1 cellular context compared by ENCODE assay signal in the genomic region with DNA sequence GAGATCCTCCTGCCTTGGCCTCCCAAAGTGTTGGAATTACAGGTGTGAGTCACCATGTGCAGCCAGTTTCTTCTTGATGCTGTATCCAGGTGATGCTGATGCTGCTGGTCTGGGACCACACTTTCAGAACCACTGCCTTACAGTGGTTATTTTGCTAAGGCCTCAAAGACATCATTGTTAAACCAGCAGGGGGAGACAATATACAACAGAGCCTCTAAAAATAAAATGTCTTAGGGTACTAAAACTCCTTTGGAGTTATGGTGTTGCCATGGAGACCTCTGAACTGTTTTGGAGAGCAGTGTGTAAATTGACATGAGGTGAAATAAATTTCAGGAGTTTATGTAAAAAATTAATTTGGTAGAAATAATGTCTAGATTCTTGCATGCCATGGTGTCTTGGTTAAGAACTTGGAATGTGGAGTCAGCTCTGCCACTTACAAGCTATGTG.
TF ChIP-seq lines count a peak whose summit lies in the region.

No MANE protein-coding gene starts in this region.

TF ChIP-seq in HepG2, 621 proteins besides CTCF, POLR2A, EP300 and RAD21 (continues in another document):
- TF ChIP-seq MLXIP (CRISPR knock-in tag; IDR thresholded peaks at IDR 0.05; ENCODE audit: borderline replicate concordance) (no peak), ZNF333 (CRISPR knock-in tag; IDR thresholded peaks at IDR 0.05; ENCODE audit: borderline replicate concordance) (no peak), ZNF784 (CRISPR knock-in tag; IDR thresholded peaks at IDR 0.05; ENCODE audit: borderline replicate concordance) (no peak), ZNF121 (CRISPR knock-in tag; IDR thresholded peaks at IDR 0.05) (no peak), RFX1 (IDR thresholded peaks at IDR 0.05) (peak; percentile 52), ZNF234 (CRISPR knock-in tag; conservative IDR thresholded peaks at IDR 0.05) (no peak), AHR (CRISPR knock-in tag; IDR thresholded peaks at IDR 0.05) (no peak), ZFP82 (CRISPR knock-in tag; IDR thresholded peaks at IDR 0.05; ENCODE audit: borderline replicate concordance) (no peak), ZSCAN9 (CRISPR knock-in tag; IDR thresholded peaks at IDR 0.05; ENCODE audit: borderline replicate concordance) (no peak), HMG20B (CRISPR knock-in tag; conservative IDR thresholded peaks at IDR 0.05) (no peak), FIP1L1 (IDR thresholded peaks at IDR 0.05; ENCODE audit: borderline replicate concordance, insufficient read depth, low read depth, low read length) (no peak), ZMYM4 (CRISPR knock-in tag; IDR thresholded peaks at IDR 0.05) (no peak), RFX3 (CRISPR knock-in tag; IDR thresholded peaks at IDR 0.05) (peak; percentile 77), ZNF788 (CRISPR knock-in tag; IDR thresholded peaks at IDR 0.05; ENCODE audit: borderline replicate concordance) (no peak), HNRNPL (IDR thresholded peaks at IDR 0.05; ENCODE audit: low read depth, low read length) (no peak), ELF4 (CRISPR knock-in tag; IDR thresholded peaks at IDR 0.05; ENCODE audit: borderline replicate concordance) (no peak), PLRG1 (conservative IDR thresholded peaks at IDR 0.05) (no peak), EEA1 (CRISPR knock-in tag; IDR thresholded peaks at IDR 0.05; ENCODE audit: borderline replicate concordance) (no peak), ZBTB43 (CRISPR knock-in tag; conservative IDR thresholded peaks at IDR 0.05) (no peak), DNMT3B (CRISPR knock-in tag; conservative IDR thresholded peaks at IDR 0.05) (no peak), ZKSCAN5 (CRISPR knock-in tag; IDR thresholded peaks at IDR 0.05) (no peak), KAT8 (CRISPR knock-in tag; IDR thresholded peaks at IDR 0.05) (0 out of 2 replicates have a peak, but pooled peaks have one; percentile 26), SKIL (CRISPR knock-in tag; IDR thresholded peaks at IDR 0.05; ENCODE audit: borderline replicate concordance) (no peak), IRX3 (CRISPR knock-in tag; IDR thresholded peaks at IDR 0.05; ENCODE audit: borderline replicate concordance, low read depth) (no peak), HOXA3 (CRISPR knock-in tag; IDR thresholded peaks at IDR 0.05) (no peak), NFATC3 (CRISPR knock-in tag; IDR thresholded peaks at IDR 0.05) (no peak), ZNF629 (CRISPR knock-in tag; conservative IDR thresholded peaks at IDR 0.05) (no peak), POLR2AphosphoS2 (IDR thresholded peaks at IDR 0.05; ENCODE audit: low read depth, low read length) (no peak), ZNF280D (CRISPR knock-in tag; IDR thresholded peaks at IDR 0.05) (no peak), BHLHE40 (IDR thresholded peaks at IDR 0.05; ENCODE audit: low read length) (no peak), ZFP62 (CRISPR knock-in tag; IDR thresholded peaks at IDR 0.05) (no peak)
- TF ChIP-seq, protein P1, sequence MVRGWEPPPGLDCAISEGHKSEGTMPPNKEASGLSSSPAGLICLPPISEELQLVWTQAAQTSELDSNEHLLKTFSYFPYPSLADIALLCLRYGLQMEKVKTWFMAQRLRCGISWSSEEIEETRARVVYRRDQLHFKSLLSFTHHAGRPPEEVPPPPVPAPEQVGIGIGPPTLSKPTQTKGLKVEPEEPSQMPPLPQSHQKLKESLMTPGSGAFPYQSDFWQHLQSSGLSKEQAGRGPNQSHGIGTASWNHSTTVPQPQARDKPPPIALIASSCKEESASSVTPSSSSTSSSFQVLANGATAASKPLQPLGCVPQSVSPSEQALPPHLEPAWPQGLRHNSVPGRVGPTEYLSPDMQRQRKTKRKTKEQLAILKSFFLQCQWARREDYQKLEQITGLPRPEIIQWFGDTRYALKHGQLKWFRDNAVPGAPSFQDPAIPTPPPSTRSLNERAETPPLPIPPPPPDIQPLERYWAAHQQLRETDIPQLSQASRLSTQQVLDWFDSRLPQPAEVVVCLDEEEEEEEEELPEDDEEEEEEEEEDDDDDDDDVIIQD (CRISPR knock-in tag; IDR thresholded peaks at IDR 0.05; ENCODE audit: low read depth), result 0 out of 2 replicates have a peak, but pooled peaks have one; percentile 15
- TF ChIP-seq, protein P2, sequence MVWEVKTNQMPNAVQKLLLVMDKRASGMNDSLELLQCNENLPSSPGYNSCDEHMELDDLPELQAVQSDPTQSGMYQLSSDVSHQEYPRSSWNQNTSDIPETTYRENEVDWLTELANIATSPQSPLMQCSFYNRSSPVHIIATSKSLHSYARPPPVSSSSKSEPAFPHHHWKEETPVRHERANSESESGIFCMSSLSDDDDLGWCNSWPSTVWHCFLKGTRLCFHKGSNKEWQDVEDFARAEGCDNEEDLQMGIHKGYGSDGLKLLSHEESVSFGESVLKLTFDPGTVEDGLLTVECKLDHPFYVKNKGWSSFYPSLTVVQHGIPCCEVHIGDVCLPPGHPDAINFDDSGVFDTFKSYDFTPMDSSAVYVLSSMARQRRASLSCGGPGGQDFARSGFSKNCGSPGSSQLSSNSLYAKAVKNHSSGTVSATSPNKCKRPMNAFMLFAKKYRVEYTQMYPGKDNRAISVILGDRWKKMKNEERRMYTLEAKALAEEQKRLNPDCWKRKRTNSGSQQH (CRISPR knock-in tag; IDR thresholded peaks at IDR 0.05; ENCODE audit: low read depth), result no peak
- TF ChIP-seq, protein P3, sequence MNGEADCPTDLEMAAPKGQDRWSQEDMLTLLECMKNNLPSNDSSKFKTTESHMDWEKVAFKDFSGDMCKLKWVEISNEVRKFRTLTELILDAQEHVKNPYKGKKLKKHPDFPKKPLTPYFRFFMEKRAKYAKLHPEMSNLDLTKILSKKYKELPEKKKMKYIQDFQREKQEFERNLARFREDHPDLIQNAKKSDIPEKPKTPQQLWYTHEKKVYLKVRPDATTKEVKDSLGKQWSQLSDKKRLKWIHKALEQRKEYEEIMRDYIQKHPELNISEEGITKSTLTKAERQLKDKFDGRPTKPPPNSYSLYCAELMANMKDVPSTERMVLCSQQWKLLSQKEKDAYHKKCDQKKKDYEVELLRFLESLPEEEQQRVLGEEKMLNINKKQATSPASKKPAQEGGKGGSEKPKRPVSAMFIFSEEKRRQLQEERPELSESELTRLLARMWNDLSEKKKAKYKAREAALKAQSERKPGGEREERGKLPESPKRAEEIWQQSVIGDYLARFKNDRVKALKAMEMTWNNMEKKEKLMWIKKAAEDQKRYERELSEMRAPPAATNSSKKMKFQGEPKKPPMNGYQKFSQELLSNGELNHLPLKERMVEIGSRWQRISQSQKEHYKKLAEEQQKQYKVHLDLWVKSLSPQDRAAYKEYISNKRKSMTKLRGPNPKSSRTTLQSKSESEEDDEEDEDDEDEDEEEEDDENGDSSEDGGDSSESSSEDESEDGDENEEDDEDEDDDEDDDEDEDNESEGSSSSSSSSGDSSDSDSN (CRISPR knock-in tag; IDR thresholded peaks at IDR 0.05), result no peak
- TF ChIP-seq, protein P4, sequence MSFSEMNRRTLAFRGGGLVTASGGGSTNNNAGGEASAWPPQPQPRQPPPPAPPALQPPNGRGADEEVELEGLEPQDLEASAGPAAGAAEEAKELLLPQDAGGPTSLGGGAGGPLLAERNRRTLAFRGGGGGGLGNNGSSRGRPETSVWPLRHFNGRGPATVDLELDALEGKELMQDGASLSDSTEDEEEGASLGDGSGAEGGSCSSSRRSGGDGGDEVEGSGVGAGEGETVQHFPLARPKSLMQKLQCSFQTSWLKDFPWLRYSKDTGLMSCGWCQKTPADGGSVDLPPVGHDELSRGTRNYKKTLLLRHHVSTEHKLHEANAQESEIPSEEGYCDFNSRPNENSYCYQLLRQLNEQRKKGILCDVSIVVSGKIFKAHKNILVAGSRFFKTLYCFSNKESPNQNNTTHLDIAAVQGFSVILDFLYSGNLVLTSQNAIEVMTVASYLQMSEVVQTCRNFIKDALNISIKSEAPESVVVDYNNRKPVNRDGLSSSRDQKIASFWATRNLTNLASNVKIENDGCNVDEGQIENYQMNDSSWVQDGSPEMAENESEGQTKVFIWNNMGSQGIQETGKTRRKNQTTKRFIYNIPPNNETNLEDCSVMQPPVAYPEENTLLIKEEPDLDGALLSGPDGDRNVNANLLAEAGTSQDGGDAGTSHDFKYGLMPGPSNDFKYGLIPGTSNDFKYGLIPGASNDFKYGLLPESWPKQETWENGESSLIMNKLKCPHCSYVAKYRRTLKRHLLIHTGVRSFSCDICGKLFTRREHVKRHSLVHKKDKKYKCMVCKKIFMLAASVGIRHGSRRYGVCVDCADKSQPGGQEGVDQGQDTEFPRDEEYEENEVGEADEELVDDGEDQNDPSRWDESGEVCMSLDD (CRISPR knock-in tag; IDR thresholded peaks at IDR 0.05; ENCODE audit: borderline replicate concordance), result no peak
